Comparison of ENCODE assay signal across 9 cellular contexts in the genomic region with DNA sequence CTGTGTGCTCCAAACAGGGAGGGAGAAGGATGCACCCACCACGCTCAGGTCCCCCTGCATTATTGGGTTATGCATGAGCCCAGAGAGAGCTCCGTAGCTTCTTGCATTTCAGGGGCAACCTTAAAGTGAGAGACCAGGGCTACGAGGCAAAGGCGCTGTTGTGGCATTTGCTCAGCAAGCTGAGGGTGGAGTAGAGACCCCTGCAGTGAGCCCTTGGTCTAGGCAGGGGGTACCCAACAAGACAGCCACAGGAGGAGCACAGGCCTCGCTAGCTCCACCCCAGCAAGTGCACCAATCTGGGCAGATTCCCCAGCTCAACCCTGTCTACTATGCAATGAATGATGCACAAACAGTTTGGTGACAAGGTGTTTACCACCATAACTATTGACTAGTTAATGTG.
"Had no signal": no experiment of that assay in that cellular context is flagged by ENCODE, and none has a peak within 500 bp of the region (broad histone marks: within the 10 kb centered on the region; RNA-seq: fewer than 3 reads in every experiment).

No MANE protein-coding gene starts in this region.

- H3K36me3 Mint-ChIP-seq: IgD-negative memory B cell had no signal

- FAIRE-seq: HepG2, HTR-8/SVneo, K562 had no signal

- H3K4me2 ChIP-seq: KMS-11 had no signal

- H3K27ac ChIP-seq: HL-60, KMS-11 had no signal

- H3K9ac ChIP-seq: KMS-11 had no signal

- H3K4me3 ChIP-seq: K562 had no signal

- H3K27ac Mint-ChIP-seq: IgD-negative memory B cell had no signal

- H3K4me3 Mint-ChIP-seq: IgD-negative memory B cell had no signal

- H3K27me3 Mint-ChIP-seq: IgD-negative memory B cell had no signal

- H3K4me1 Mint-ChIP-seq: IgD-negative memory B cell had no signal

- ATAC-seq: HepG2, K562 had no signal

- DNase-seq: IMR-90, KBM-7, KG1 had no signal
